In the genomic region with DNA sequence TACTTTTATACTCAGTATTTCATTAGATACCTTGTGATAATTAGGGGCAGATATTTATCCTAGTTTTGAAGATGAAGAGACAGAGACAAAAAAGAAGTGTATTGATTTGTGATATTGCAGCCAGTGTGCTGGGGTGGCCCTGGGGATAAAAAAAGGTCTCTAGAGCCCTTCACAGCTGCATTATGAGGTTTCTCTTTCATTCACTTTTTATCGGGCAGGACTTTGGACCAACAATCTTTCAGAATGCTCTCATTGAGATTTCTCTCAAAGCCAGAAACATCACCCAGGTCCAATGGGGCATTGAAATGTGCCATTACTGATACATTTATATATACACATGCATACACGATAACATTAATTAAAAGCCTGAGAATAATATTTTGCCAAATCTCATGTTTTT, we compare ENCODE assay signal across 16 cellular contexts. TPM values are rescaled to one million over a fixed set of nuclear protein-coding genes. Genes with fewer than 3 reads are reported as not detected.
DNase-seq lines count a peak whose midpoint lies in the region; ATAC-seq and TF ChIP-seq lines count a peak whose summit lies in the region.
"Had no signal": no experiment of that assay in that cellular context is flagged by ENCODE, and none has a peak within 500 bp of the region (broad histone marks: within the 10 kb centered on the region; RNA-seq: fewer than 3 reads in every experiment).

No MANE protein-coding gene starts in this region.

- H3K9me3 ChIP-seq in MM.1S (replicated peaks; ENCODE audit: insufficient read depth, low read length): no peaks in the 10 kb centered on the region
- H3K9me3 ChIP-seq in GM23248 (ENCODE audit: low read depth): no peaks in the 10 kb centered on the region

- in situ Hi-C loops in GM13977 (cut with MboI; ENCODE audit: low pct_unique_long_range_greater_than_20kb, low sequenced_read_pairs, unreplicated experiment) (no loop called here), GM23248 (cut with MboI) (no loop called here)

- intact Hi-C loops in head of caudate nucleus (cut with DNase I): no loop called here

- peak; percentile 42 for DNase-seq in GM13977 (ENCODE audit: low spot score)
- peak; percentile 67 for DNase-seq in MM.1S
- DNase-seq in GM23248: no peak
- DNase-seq in NCI-H1694 treated with DMSO at 0.1 percent for 48 hours (lab: John Stamatoyannopoulos, UW): no peak
- no peak for DNase-seq in head of caudate nucleus
- no peak for DNase-seq in medulla oblongata (ENCODE audit: extremely low spot score)
- DNase-seq: CD4-positive, alpha-beta T cell; effector memory CD8-positive, alpha-beta T cell; hippocampal formation; midbrain; NCI-H187 treated with DMSO at 0.1 percent for 48 hours; trophoblast cell; WERI-Rb-1 had no signal

- no peaks in the 10 kb centered on the region for H3K9me2 ChIP-seq in MM.1S (replicated peaks; ENCODE audit: insufficient read depth, low read length)
- H3K9me2 ChIP-seq in GM23248 (ENCODE audit: insufficient read depth): no peaks in the 10 kb centered on the region

- peak overlapping the region; percentile 27 for H3K4me3 ChIP-seq in MM.1S (ENCODE audit: low read length)
- no peak overlapping the region for H3K4me3 ChIP-seq in GM23248

- H3K27ac ChIP-seq in MM.1S (ENCODE audit: low read length) (peak overlapping the region; percentile 80), GM23248 (no peak overlapping the region)
- H3K27ac ChIP-seq: RWPE1, WERI-Rb-1 had no signal

- 81 to 88% methylated on average over 2 of the region's 2 CpGs for WGBS in GM23248 (ENCODE audit: low coverage in 1 of 2, low lambda C conversion rate in 2 of 2, missing lambda C conversion rate in 2 of 2), 2 experiments

- H4K20me1 ChIP-seq in MM.1S (ENCODE audit: insufficient read depth, low read length): no peaks in the 10 kb centered on the region
- no peaks in the 10 kb centered on the region for H4K20me1 ChIP-seq in GM23248 (ENCODE audit: insufficient read depth)

- TF ChIP-seq CTCF in GM13977 (IDR thresholded peaks at IDR 0.05; ENCODE audit: extremely low read depth, insufficient read depth, missing control alignments): no peak
- TF ChIP-seq CTCF in MM.1S (IDR thresholded peaks at IDR 0.05; ENCODE audit: low read length): no peak

- H3K79me2 ChIP-seq in MM.1S (ENCODE audit: low read length) (peaks cover 80% of the 10 kb centered on the region), GM23248 (ENCODE audit: insufficient read depth) (peaks cover 22% of the 10 kb centered on the region)

- peak overlapping the region; percentile 34; the same call in 1 of the 2 replicates for H3K9ac ChIP-seq in MM.1S (ENCODE audit: low read length)
- no peak overlapping the region for H3K9ac ChIP-seq in GM23248

- H3K36me3 ChIP-seq in MM.1S (replicated peaks; ENCODE audit: insufficient read depth, low read length) (peaks cover 19% of the 10 kb centered on the region), GM23248 (ENCODE audit: low read depth) (peaks cover 44% of the 10 kb centered on the region)

- H2AFZ ChIP-seq in MM.1S (ENCODE audit: low read length) (no peak overlapping the region), GM23248 (no peak overlapping the region)

- H3K27me3 ChIP-seq in MM.1S (replicated peaks; ENCODE audit: insufficient read depth, low read length): no peaks in the 10 kb centered on the region
- H3K27me3 ChIP-seq in GM23248 (replicated peaks; ENCODE audit: insufficient read depth): no peaks in the 10 kb centered on the region

- H3K4me2 ChIP-seq in MM.1S (ENCODE audit: low read depth, low read length) (peak overlapping the region; percentile 84), GM23248 (ENCODE audit: unreplicated experiment) (no peak overlapping the region)

- ATAC-seq in GM19351 (IDR thresholded peaks at IDR 0.05; ENCODE audit: unreplicated experiment) (peak; percentile 72), HG02798 (IDR thresholded peaks at IDR 0.05; ENCODE audit: poor library complexity, unreplicated experiment) (peak; percentile 84)
- ATAC-seq: effector memory CD8-positive, alpha-beta T cell had no signal

- H3F3A ChIP-seq in MM.1S (ENCODE audit: insufficient read depth, low read length) (peaks cover 28% of the 10 kb centered on the region), GM23248 (ENCODE audit: insufficient read depth) (peaks cover 19% of the 10 kb centered on the region; the same call in 1 of the 2 replicates)

- H3K4me1 ChIP-seq in MM.1S (ENCODE audit: low read length) (peaks cover 30% of the 10 kb centered on the region), GM23248 (ENCODE audit: insufficient read depth) (no peaks in the 10 kb centered on the region)

RNA-seq across cellular contexts. Expression of a gene that starts 20.5 kb away (rescaled TPM):
- 92.8 and 179 TPM in 2 replicates for total RNA-seq in GM23248 (2014; rRNA removed; shearing (Covaris generic))
- polyA plus RNA-seq in GM23248 (2016; fragmentation: Nextera tagmentation; extraction: Ambion mirVana): 187 and 193 TPM in 2 replicates

RNA-seq across cellular contexts. Expression of a gene that starts 36.0 kb away (rescaled TPM):
- 125 and 140 TPM in 2 replicates for total RNA-seq in GM23248 (2014; rRNA removed; shearing (Covaris generic))
- 47.6 and 55.0 TPM in 2 replicates for polyA plus RNA-seq in GM23248 (2016; fragmentation: Nextera tagmentation; extraction: Ambion mirVana)

RNA-seq across cellular contexts. Expression of a gene that starts 36.3 kb away (rescaled TPM):
- total RNA-seq in GM23248 (2014; rRNA removed; shearing (Covaris generic)): 167 and 176 TPM in 2 replicates
- polyA plus RNA-seq in GM23248 (2016; fragmentation: Nextera tagmentation; extraction: Ambion mirVana): 190 and 194 TPM in 2 replicates

Comparison
In these comparisons a context has a peak if more than half of its experiments do, and no peak if none do; other contexts are left out.
1. DNase-seq: peak in GM13977 (single experiment) and MM.1S (single experiment); none in GM23248 (single experiment), NCI-H1694 treated with DMSO at 0.1 percent for 48 hours (single experiment), head of caudate nucleus (0 of 42) and medulla oblongata (single experiment).